ENCODE assay signal across 17 cellular contexts in genomic region chr20:32993484-32994050, GRCh38. TPM values are rescaled to one million over a fixed set of nuclear protein-coding genes. Genes with fewer than 3 reads are reported as not detected.
"Had no signal": no experiment of that assay in that cellular context is flagged by ENCODE, and none has a peak within 500 bp of the region (broad histone marks: within the 10 kb centered on the region; RNA-seq: fewer than 3 reads in every experiment).

No MANE protein-coding gene starts in this region.

- H3K36me3 ChIP-seq: brain microvascular endothelial cell, colonic mucosa, lower lobe of right lung, sigmoid colon, SJCRH30, upper lobe of right lung had no signal

- H3K27ac ChIP-seq: brain microvascular endothelial cell, colonic mucosa, lower lobe of right lung, sigmoid colon, SJCRH30, testis, upper lobe of right lung had no signal

- H3K4me3 Mint-ChIP-seq: nephron; T-helper 1 cell treated with Interleukin-12 subunit alpha and Interleukin-12 subunit beta and Interleukin-4 antibody, amounts not matched to agents 30 μg/mL and 1 μg/mL, for 36 hours had no signal

- H3K4me1 ChIP-seq: colonic mucosa, lower lobe of right lung, sigmoid colon, SJCRH30, testis, upper lobe of right lung had no signal

- H3K27ac Mint-ChIP-seq: nephron; T-helper 1 cell treated with Interleukin-12 subunit alpha and Interleukin-12 subunit beta and Interleukin-4 antibody, amounts not matched to agents 30 μg/mL and 1 μg/mL, for 36 hours had no signal

- H3K4me1 Mint-ChIP-seq: nephron had no signal

- ATAC-seq: lower lobe of right lung, upper lobe of right lung had no signal

- H3K27me3 ChIP-seq: brain microvascular endothelial cell, colonic mucosa, SJCRH30, testis, upper lobe of right lung had no signal

- H3K9me3 ChIP-seq: colonic mucosa, lower lobe of right lung, testis had no signal

- DNase-seq: activated gamma-delta T cell; activated T-cell treated with anti-CD3 and anti-CD28 coated beads, Interleukin-2, amount 50 U/mL, for 48 hours; brain microvascular endothelial cell; central memory CD4-positive, alpha-beta T cell; colonic mucosa; head of caudate nucleus; lower lobe of right lung; sigmoid colon; SJCRH30; testis; upper lobe of right lung had no signal

- H3K4me3 ChIP-seq: colonic mucosa, lower lobe of right lung, sigmoid colon, SJCRH30, testis, upper lobe of right lung had no signal

RNA-seq across cellular contexts. Expression of gene SUN5, which starts 10.7 kb away (rescaled TPM):
- total RNA-seq: aorta, colonic mucosa, epithelial cell of proximal tubule, frontal cortex, lower lobe of right lung, renal cortical epithelial cell, sigmoid colon, SJCRH30, upper lobe of right lung had no signal

RNA-seq across cellular contexts. Expression of gene BPIFB2, which starts 13.9 kb away (rescaled TPM):
- total RNA-seq: aorta, epithelial cell of proximal tubule, frontal cortex, renal cortical epithelial cell, sigmoid colon, SJCRH30, upper lobe of right lung had no signal

RNA-seq across cellular contexts. Expression of gene BPIFB6, which starts 37.9 kb away (rescaled TPM):
- total RNA-seq: aorta, colonic mucosa, epithelial cell of proximal tubule, frontal cortex, lower lobe of right lung, renal cortical epithelial cell, sigmoid colon, SJCRH30, upper lobe of right lung had no signal
